10 cellular contexts compared by ENCODE assay signal in genomic region chr16:70416748-70417616, GRCh38.
DNase-seq lines count a peak whose midpoint lies in the region; ATAC-seq and TF ChIP-seq lines count a peak whose summit lies in the region.
"Had no signal": no experiment of that assay in that cellular context is flagged by ENCODE, and none has a peak within 500 bp of the region (broad histone marks: within the 10 kb centered on the region; RNA-seq: fewer than 3 reads in every experiment).

No MANE protein-coding gene starts in this region.

- ATAC-seq in GM19438 (IDR thresholded peaks at IDR 0.05; ENCODE audit: low read depth, unreplicated experiment) = peak; percentile 68
- ATAC-seq in HG03175 (IDR thresholded peaks at IDR 0.05; ENCODE audit: unreplicated experiment) = peak; percentile 82
- ATAC-seq in GM19324 (IDR thresholded peaks at IDR 0.05; ENCODE audit: low FRiP score, unreplicated experiment) = no peak
- ATAC-seq: activated CD4-positive, alpha-beta T cell treated with anti-CD3 and anti-CD28 coated beads for 36 hours had no signal

- DNase-seq in GM12865 (ENCODE audit: low read depth) = peak; percentile 89
- DNase-seq in nucleus accumbens (lab: John Stamatoyannopoulos, UW) = no peak
- no peak for DNase-seq in iPS-NIHi7 (ENCODE audit: extremely low spot score)
- DNase-seq in AG20443 (ENCODE audit: low spot score) = no peak
- DNase-seq: activated CD4-positive, alpha-beta T cell treated with anti-CD3 and anti-CD28 coated beads for 36 hours; MV-4-11 had no signal

- peak overlapping the region in 1 of 2 donors; percentile 4 for H3K9ac ChIP-seq in duodenal mucosa (ENCODE audit: low read depth in 1 of 2, low read length in 2 of 2)

- no peaks in the 10 kb centered on the region for H3K27me3 ChIP-seq in duodenal mucosa (ENCODE audit: control insufficient read depth in 1 of 2, insufficient read depth in 2 of 2, low read length in 2 of 2)

- H3K4me3 ChIP-seq in GM12865 (ENCODE audit: low read depth, low read length) = no peak overlapping the region
- peak overlapping the region; percentile 47 to 50 for H3K4me3 ChIP-seq in duodenal mucosa (ENCODE audit: low read depth in 1 of 2, low read length in 2 of 2)

- H3K4me1 ChIP-seq in duodenal mucosa (ENCODE audit: control insufficient read depth in 1 of 2, insufficient read depth in 2 of 2, low read length in 2 of 2) = peaks cover 51 to 63% of the 10 kb centered on the region in 2 donors

- no peaks in the 10 kb centered on the region for H3K9me3 ChIP-seq in duodenal mucosa (ENCODE audit: control insufficient read depth in 1 of 2, low read length in 2 of 2)

- TF ChIP-seq CTCF in GM12865 (IDR thresholded peaks at IDR 0.05; ENCODE audit: insufficient read depth, low read depth, low read length, missing control alignments) = no peak

- H3K36me3 ChIP-seq in duodenal mucosa (ENCODE audit: control insufficient read depth in 1 of 2, insufficient read depth in 2 of 2, low read length in 2 of 2) = no peaks in the 10 kb centered on the region

- H3K27ac ChIP-seq in duodenal mucosa (ENCODE audit: low read depth, low read length) = peak overlapping the region; percentile 0
